ENCODE assay signal across 2 cellular contexts in the genomic region with DNA sequence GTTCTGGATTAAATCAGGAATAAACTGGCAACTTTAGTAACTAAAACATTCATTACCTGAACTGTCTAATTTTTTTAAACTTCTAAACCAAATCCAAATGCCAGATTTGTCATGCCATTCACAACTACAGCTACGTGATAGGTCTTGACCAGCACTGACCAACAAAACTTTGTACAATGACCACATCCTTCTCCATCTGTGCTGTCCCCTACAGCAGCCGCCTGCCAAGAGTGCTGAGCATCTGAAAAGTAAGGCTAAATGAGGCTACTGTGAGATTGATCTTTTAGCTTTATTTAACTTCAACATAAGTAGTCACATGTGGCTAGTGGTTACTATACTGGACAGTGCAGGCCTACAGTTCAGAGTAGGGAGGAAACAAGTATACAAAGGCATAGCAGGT.
TF ChIP-seq lines count a peak whose summit lies in the region.

No MANE protein-coding gene starts in this region.

TF ChIP-seq in WTC11, 78 proteins besides CTCF, POLR2A, EP300 and RAD21:
- TF ChIP-seq ATF6 (CRISPR knock-in tag; IDR thresholded peaks at IDR 0.05) (no peak), SMAD3 (CRISPR knock-in tag; IDR thresholded peaks at IDR 0.05; ENCODE audit: borderline replicate concordance) (no peak), PREB (CRISPR knock-in tag; IDR thresholded peaks at IDR 0.05; ENCODE audit: borderline replicate concordance) (no peak), IRF2 (CRISPR knock-in tag; IDR thresholded peaks at IDR 0.05; ENCODE audit: borderline replicate concordance, low read depth) (no peak)

TF ChIP-seq in HepG2, 621 proteins besides CTCF, POLR2A, EP300 and RAD21:
- TF ChIP-seq, protein P1, sequence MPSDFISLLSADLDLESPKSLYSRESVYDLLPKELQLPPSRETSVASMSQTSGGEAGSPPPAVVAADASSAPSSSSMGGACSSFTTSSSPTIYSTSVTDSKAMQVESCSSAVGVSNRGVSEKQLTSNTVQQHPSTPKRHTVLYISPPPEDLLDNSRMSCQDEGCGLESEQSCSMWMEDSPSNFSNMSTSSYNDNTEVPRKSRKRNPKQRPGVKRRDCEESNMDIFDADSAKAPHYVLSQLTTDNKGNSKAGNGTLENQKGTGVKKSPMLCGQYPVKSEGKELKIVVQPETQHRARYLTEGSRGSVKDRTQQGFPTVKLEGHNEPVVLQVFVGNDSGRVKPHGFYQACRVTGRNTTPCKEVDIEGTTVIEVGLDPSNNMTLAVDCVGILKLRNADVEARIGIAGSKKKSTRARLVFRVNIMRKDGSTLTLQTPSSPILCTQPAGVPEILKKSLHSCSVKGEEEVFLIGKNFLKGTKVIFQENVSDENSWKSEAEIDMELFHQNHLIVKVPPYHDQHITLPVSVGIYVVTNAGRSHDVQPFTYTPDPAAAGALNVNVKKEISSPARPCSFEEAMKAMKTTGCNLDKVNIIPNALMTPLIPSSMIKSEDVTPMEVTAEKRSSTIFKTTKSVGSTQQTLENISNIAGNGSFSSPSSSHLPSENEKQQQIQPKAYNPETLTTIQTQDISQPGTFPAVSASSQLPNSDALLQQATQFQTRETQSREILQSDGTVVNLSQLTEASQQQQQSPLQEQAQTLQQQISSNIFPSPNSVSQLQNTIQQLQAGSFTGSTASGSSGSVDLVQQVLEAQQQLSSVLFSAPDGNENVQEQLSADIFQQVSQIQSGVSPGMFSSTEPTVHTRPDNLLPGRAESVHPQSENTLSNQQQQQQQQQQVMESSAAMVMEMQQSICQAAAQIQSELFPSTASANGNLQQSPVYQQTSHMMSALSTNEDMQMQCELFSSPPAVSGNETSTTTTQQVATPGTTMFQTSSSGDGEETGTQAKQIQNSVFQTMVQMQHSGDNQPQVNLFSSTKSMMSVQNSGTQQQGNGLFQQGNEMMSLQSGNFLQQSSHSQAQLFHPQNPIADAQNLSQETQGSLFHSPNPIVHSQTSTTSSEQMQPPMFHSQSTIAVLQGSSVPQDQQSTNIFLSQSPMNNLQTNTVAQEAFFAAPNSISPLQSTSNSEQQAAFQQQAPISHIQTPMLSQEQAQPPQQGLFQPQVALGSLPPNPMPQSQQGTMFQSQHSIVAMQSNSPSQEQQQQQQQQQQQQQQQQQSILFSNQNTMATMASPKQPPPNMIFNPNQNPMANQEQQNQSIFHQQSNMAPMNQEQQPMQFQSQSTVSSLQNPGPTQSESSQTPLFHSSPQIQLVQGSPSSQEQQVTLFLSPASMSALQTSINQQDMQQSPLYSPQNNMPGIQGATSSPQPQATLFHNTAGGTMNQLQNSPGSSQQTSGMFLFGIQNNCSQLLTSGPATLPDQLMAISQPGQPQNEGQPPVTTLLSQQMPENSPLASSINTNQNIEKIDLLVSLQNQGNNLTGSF (CRISPR knock-in tag; IDR thresholded peaks at IDR 0.05) = no peak
- TF ChIP-seq, protein P2, sequence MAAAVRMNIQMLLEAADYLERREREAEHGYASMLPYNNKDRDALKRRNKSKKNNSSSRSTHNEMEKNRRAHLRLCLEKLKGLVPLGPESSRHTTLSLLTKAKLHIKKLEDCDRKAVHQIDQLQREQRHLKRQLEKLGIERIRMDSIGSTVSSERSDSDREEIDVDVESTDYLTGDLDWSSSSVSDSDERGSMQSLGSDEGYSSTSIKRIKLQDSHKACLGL (CRISPR knock-in tag; IDR thresholded peaks at IDR 0.05) = no peak
- no peak for TF ChIP-seq THAP8 (CRISPR knock-in tag; IDR thresholded peaks at IDR 0.05; ENCODE audit: borderline replicate concordance)
- no peak for TF ChIP-seq ZNF678 (CRISPR knock-in tag; IDR thresholded peaks at IDR 0.05)
- TF ChIP-seq ZNF766 (CRISPR knock-in tag; IDR thresholded peaks at IDR 0.05; ENCODE audit: borderline replicate concordance) = no peak
TF ChIP-seq in HepG2: peak in this region for 0.
